26 cellular contexts compared by ENCODE assay signal in the genomic region with DNA sequence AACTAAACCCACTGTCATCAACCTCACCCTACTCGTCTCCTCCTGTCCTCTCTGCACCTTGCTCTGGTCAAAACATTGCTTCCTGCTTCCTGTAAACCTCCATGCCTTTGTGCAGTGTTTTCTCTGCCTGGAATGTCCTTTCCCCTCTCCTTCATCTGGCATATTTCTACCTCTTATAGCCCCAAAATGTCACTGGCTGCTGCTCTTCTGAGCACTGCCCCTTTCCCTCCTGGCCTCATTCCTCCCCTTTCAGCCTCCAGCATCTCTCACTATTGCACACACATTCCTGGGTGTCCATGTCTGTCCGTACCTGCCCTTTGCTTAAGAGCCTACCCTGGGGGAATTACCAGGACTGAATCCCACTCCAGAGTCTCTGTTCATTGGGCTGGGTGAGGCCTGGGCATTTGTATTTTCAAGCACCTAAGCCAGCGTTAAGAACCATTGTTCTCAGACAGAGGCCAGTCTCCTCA.
A peak's percentile ranks its signal among the peaks of the same experiment; 100 is the strongest.
DNase-seq lines count a peak whose midpoint lies in the region; ATAC-seq, FAIRE-seq and TF ChIP-seq lines count a peak whose summit lies in the region.
"Had no signal": no experiment of that assay in that cellular context is flagged by ENCODE, and none has a peak within 500 bp of the region (broad histone marks: within the 10 kb centered on the region; RNA-seq: fewer than 3 reads in every experiment).

No MANE protein-coding gene starts in this region.

- no peak overlapping the region for H3K4me3 ChIP-seq in DND-41 (ENCODE audit: low read depth in 1 of 2, low read length in 2 of 2)
- H3K4me3 ChIP-seq in neural progenitor cell: no peak overlapping the region
- H3K4me3 ChIP-seq: adrenal gland, dorsolateral prefrontal cortex, lung, ovary, tibial artery had no signal

- intact Hi-C loops in CD14-positive monocyte (cut with micrococcal nuclease): no loop called here
- intact Hi-C loops in activated CD4-positive, alpha-beta T cell treated with anti-CD3 and anti-CD28 coated beads, Interleukin-2, amount 10 ng/mL, durations not matched to agents 24 days and 14 days (cut with micrococcal nuclease): no loop called here

- no peak overlapping the region for H3K4me3 Mint-ChIP-seq in chondrocyte (ENCODE audit: unreplicated experiment)
- no peak overlapping the region for H3K4me3 Mint-ChIP-seq in neural progenitor cell
- no peak overlapping the region for H3K4me3 Mint-ChIP-seq in CD14-positive monocyte
- no peak overlapping the region for H3K4me3 Mint-ChIP-seq in activated CD4-positive, alpha-beta T cell treated with anti-CD3 and anti-CD28 coated beads, Interleukin-2, amount 10 ng/mL, durations not matched to agents 24 days and 14 days
- H3K4me3 Mint-ChIP-seq: CD8-positive, alpha-beta T cell; H9; naive B cell; T-helper 17 cell had no signal

- H3K4me1 Mint-ChIP-seq in chondrocyte (ENCODE audit: low read depth) (peaks cover 50% of the 10 kb centered on the region), neural progenitor cell (peaks cover 41% of the 10 kb centered on the region), CD14-positive monocyte (peaks cover 3% of the 10 kb centered on the region)
- H3K4me1 Mint-ChIP-seq in activated CD4-positive, alpha-beta T cell treated with anti-CD3 and anti-CD28 coated beads, Interleukin-2, amount 10 ng/mL, durations not matched to agents 24 days and 14 days: peaks cover 13% of the 10 kb centered on the region
- H3K4me1 Mint-ChIP-seq: T-helper 17 cell had no signal

- no peak overlapping the region for H3K4me2 ChIP-seq in DND-41 (ENCODE audit: insufficient read depth, low read length)
- peak overlapping the region; percentile 5 for H3K4me2 ChIP-seq in neural progenitor cell

- H3K9me3 Mint-ChIP-seq in chondrocyte (ENCODE audit: low read depth) (no peaks in the 10 kb centered on the region), neural progenitor cell (no peaks in the 10 kb centered on the region), CD14-positive monocyte (peaks cover 0 to 23% (median 8%) of the 10 kb centered on the region in 7 donors)
- H3K9me3 Mint-ChIP-seq in activated CD4-positive, alpha-beta T cell treated with anti-CD3 and anti-CD28 coated beads, Interleukin-2, amount 10 ng/mL, durations not matched to agents 24 days and 14 days: no peaks in the 10 kb centered on the region
- H3K9me3 Mint-ChIP-seq: CD8-positive, alpha-beta T cell; H9 had no signal

- H3K4me1 ChIP-seq in DND-41 (ENCODE audit: insufficient read depth, low read length) (peaks cover 30% of the 10 kb centered on the region), neural progenitor cell (peaks cover 42% of the 10 kb centered on the region)
- H3K4me1 ChIP-seq: adrenal gland had no signal

- ATAC-seq in DND-41 (ENCODE audit: insufficient read depth, low read depth): no peak
- ATAC-seq: CD8-positive, alpha-beta T cell; stimulated activated naive CD8-positive, alpha-beta T cell treated with anti-CD3 and anti-CD28 coated beads, Interleukin-15, Interleukin-2, amounts not matched to agents 100 U/mL and 50 U/mL, for 24 hours; T-helper 17 cell had no signal

- H3K9me3 ChIP-seq in DND-41 (ENCODE audit: insufficient read depth, low read length, severe bottlenecking): no peaks in the 10 kb centered on the region
- H3K9me3 ChIP-seq in neural progenitor cell (ENCODE audit: low read depth): no peaks in the 10 kb centered on the region
- H3K9me3 ChIP-seq: adrenal gland, ovary, tibial artery had no signal

- H3K9ac ChIP-seq in DND-41 (ENCODE audit: low read depth, low read length) (no peak overlapping the region), neural progenitor cell (no peak overlapping the region)

- H3K79me2 ChIP-seq in DND-41 (ENCODE audit: insufficient read depth, low read length) (no peaks in the 10 kb centered on the region), neural progenitor cell (ENCODE audit: low read depth) (no peaks in the 10 kb centered on the region)

- H3K36me3 ChIP-seq in DND-41 (ENCODE audit: insufficient read depth, low read length) (no peaks in the 10 kb centered on the region), neural progenitor cell (no peaks in the 10 kb centered on the region)
- H3K36me3 ChIP-seq: adrenal gland, ovary, tibial artery had no signal

- H2AFZ ChIP-seq in DND-41 (ENCODE audit: low read depth, low read length): peak overlapping the region; percentile 12; the same call in 1 of the 2 replicates
- no peak overlapping the region for H2AFZ ChIP-seq in neural progenitor cell (replicated peaks)

- H3K27me3 Mint-ChIP-seq in chondrocyte (ENCODE audit: low read depth) (no peaks in the 10 kb centered on the region), neural progenitor cell (ENCODE audit: insufficient read depth, low read depth) (peaks cover 27% of the 10 kb centered on the region), CD14-positive monocyte (ENCODE audit: low read depth in 3 of 3) (peaks cover 0 to 2% (median 1%) of the 10 kb centered on the region in 3 donors)
- no peaks in the 10 kb centered on the region for H3K27me3 Mint-ChIP-seq in activated CD4-positive, alpha-beta T cell treated with anti-CD3 and anti-CD28 coated beads, Interleukin-2, amount 10 ng/mL, durations not matched to agents 24 days and 14 days
- H3K27me3 Mint-ChIP-seq: T-helper 17 cell had no signal

- peaks cover 40% of the 10 kb centered on the region for H3F3A ChIP-seq in neural progenitor cell (ENCODE audit: low read depth)

- DNase-seq in DND-41: no peak
- no peak for DNase-seq in HTR-8/SVneo (ENCODE audit: insufficient read length, low spot score)
- no peak for DNase-seq in chondrocyte (ENCODE audit: low spot score)
- DNase-seq in neural progenitor cell (ENCODE audit: low spot score): peak; percentile 48
- DNase-seq in CD14-positive monocyte (ENCODE audit: low spot score): no peak
- no peak for DNase-seq in NCI-H1092 (lab: John Stamatoyannopoulos, UW)
- DNase-seq in activated CD4-positive, alpha-beta T cell treated with anti-CD3 and anti-CD28 coated beads, Interleukin-2, amount 10 ng/mL, durations not matched to agents 24 days and 14 days: no peak
- no peak for DNase-seq in activated T-cell treated with anti-CD3 and anti-CD28 coated beads, Interleukin-2, amount 50 U/mL, for 1 hour
- DNase-seq: activated CD4-positive, alpha-beta T cell treated with anti-CD3 and anti-CD28 coated beads, Interleukin-2, amount 50 U/mL, for 48 hours; activated gamma-delta T cell treated with Interleukin-2 at 50 U/mL for 16 hours; adrenal gland; CD8-positive, alpha-beta T cell; DMS79; dorsolateral prefrontal cortex; H9; hippocampal formation; naive B cell; NCI-H1436 treated with DMSO at 0.1 percent for 48 hours; NCI-H2171 treated with DMSO at 0.1 percent for 48 hours; ovary; stimulated activated CD4-positive, alpha-beta T cell treated with anti-CD3 and anti-CD28 coated beads, Interleukin-2, amount 100 ng/mL, for 24 hours; stimulated activated naive CD8-positive, alpha-beta T cell treated with anti-CD3 and anti-CD28 coated beads, Interleukin-15, Interleukin-2, amounts not matched to agents 100 U/mL and 50 U/mL, for 24 hours; T-helper 17 cell; tibial artery had no signal

- no peaks in the 10 kb centered on the region for H3K27me3 ChIP-seq in DND-41 (ENCODE audit: insufficient read depth, low read length, poor library complexity)
- H3K27me3 ChIP-seq in neural progenitor cell: peaks cover 61% of the 10 kb centered on the region
- H3K27me3 ChIP-seq: adrenal gland, dorsolateral prefrontal cortex, ovary, tibial artery had no signal

- H3K36me3 Mint-ChIP-seq in chondrocyte (ENCODE audit: low read depth) (no peaks in the 10 kb centered on the region), neural progenitor cell (no peaks in the 10 kb centered on the region), CD14-positive monocyte (no peaks in the 10 kb centered on the region)
- H3K36me3 Mint-ChIP-seq in activated CD4-positive, alpha-beta T cell treated with anti-CD3 and anti-CD28 coated beads, Interleukin-2, amount 10 ng/mL, durations not matched to agents 24 days and 14 days (ENCODE audit: low read depth): no peaks in the 10 kb centered on the region
- H3K36me3 Mint-ChIP-seq: CD8-positive, alpha-beta T cell had no signal

- H4K20me1 ChIP-seq in DND-41 (ENCODE audit: insufficient read depth, low read length) (no peaks in the 10 kb centered on the region), neural progenitor cell (ENCODE audit: low read depth) (peaks cover 23% of the 10 kb centered on the region)

- TF ChIP-seq CTCF in DND-41 (IDR thresholded peaks at IDR 0.05; ENCODE audit: borderline replicate concordance, extremely low read depth, low read length, poor library complexity, severe bottlenecking) (no peak), chondrocyte (IDR thresholded peaks at IDR 0.05) (no peak), neural progenitor cell (IDR thresholded peaks at IDR 0.05) (no peak), CD14-positive monocyte (IDR thresholded peaks at IDR 0.05) (no peak)

- FAIRE-seq in HTR-8/SVneo (lab: Jason Lieb, UNC): peak; percentile 28
- FAIRE-seq: frontal cortex had no signal

- no peak overlapping the region for H3K27ac ChIP-seq in DND-41 (ENCODE audit: low read length)
- no peak overlapping the region for H3K27ac ChIP-seq in neural progenitor cell
- H3K27ac ChIP-seq: adrenal gland, dorsolateral prefrontal cortex, ovary, tibial artery had no signal

- peak overlapping the region; percentile 52 for H3K27ac Mint-ChIP-seq in chondrocyte (ENCODE audit: unreplicated experiment)
- H3K27ac Mint-ChIP-seq in neural progenitor cell: no peak overlapping the region
- H3K27ac Mint-ChIP-seq in CD14-positive monocyte: no peak overlapping the region
- no peak overlapping the region for H3K27ac Mint-ChIP-seq in activated CD4-positive, alpha-beta T cell treated with anti-CD3 and anti-CD28 coated beads, Interleukin-2, amount 10 ng/mL, durations not matched to agents 24 days and 14 days
- H3K27ac Mint-ChIP-seq: CD8-positive, alpha-beta T cell; H9; T-helper 17 cell had no signal
